ENCODE assay signal across 30 cellular contexts in genomic region chr2:53314718-53315117, GRCh38.
"Had no signal": no experiment of that assay in that cellular context is flagged by ENCODE, and none has a peak within 500 bp of the region (broad histone marks: within the 10 kb centered on the region; RNA-seq: fewer than 3 reads in every experiment).

No MANE protein-coding gene starts in this region.

- DNase-seq: activated B cell treated with CpG ODN at 0.5 μM for 24 hours; activated CD4-positive, alpha-beta memory T cell treated with anti-CD3 and anti-CD28 coated beads for 36 hours; activated CD4-positive, alpha-beta T cell treated with anti-CD3 and anti-CD28 coated beads for 4 hours; activated CD4-positive, alpha-beta T cell treated with anti-CD3 and anti-CD28 coated beads, Interleukin-2, amount 50 U/mL, for 1 hour; activated CD4-positive, CD25-positive, alpha-beta regulatory T cell treated with anti-CD3 and anti-CD28 coated beads, Interleukin-2, amount 50 U/mL, for 72 hours; activated CD8-positive, alpha-beta memory T cell treated with anti-CD3 and anti-CD28 coated beads, Interleukin-2, amount 10 ng/mL, durations not matched to agents 7 days and 5 days; activated CD8-positive, alpha-beta memory T cell treated with anti-CD3 and anti-CD28 coated beads, Interleukin-2, amount 50 U/mL, for 48 hours; activated effector memory CD4-positive, alpha-beta T cell treated with Interleukin-2 at 50 U/mL for 16 hours; activated naive CD4-positive, alpha-beta T cell treated with anti-CD3 and anti-CD28 coated beads, Interleukin-2, amount 10 ng/mL, durations not matched to agents 7 days and 5 days; activated naive CD8-positive, alpha-beta T cell treated with anti-CD3 and anti-CD28 coated beads, Interleukin-2, amount 50 U/mL, for 24 hours; activated T-cell treated with anti-CD3 and anti-CD28 coated beads, Interleukin-2, amount 50 U/mL, for 48 hours; aorta; Karpas-422; KBM-7; MG63; NCI-H1048; NCI-H1105 treated with DMSO at 0.1 percent for 48 hours; NCI-H1436; NCI-H1694 treated with DMSO at 0.1 percent for 48 hours; NCI-H2029; NCI-H2227 treated with DMSO at 0.1 percent for 48 hours; NCI-H446 treated with DMSO at 0.1 percent for 48 hours; NCI-H524; NCI-H69; Right ventricle myocardium superior; SW 1271; T-helper 1 cell; T-helper 2 cell; T-helper 9 cell had no signal

- H3K36me3 ChIP-seq: MG63 had no signal

- H3K27ac ChIP-seq: VCaP had no signal

- ATAC-seq: activated CD8-positive, alpha-beta memory T cell treated with anti-CD3 and anti-CD28 coated beads, Interleukin-2, amount 10 ng/mL, durations not matched to agents 7 days and 5 days; activated naive CD8-positive, alpha-beta T cell treated with anti-CD3 and anti-CD28 coated beads, Interleukin-2, amount 50 U/mL, for 24 hours had no signal

- H3K9me3 ChIP-seq: MG63 had no signal

- H3K4me3 ChIP-seq: MG63 had no signal
